1 cellular context compared by ENCODE assay signal in the genomic region with DNA sequence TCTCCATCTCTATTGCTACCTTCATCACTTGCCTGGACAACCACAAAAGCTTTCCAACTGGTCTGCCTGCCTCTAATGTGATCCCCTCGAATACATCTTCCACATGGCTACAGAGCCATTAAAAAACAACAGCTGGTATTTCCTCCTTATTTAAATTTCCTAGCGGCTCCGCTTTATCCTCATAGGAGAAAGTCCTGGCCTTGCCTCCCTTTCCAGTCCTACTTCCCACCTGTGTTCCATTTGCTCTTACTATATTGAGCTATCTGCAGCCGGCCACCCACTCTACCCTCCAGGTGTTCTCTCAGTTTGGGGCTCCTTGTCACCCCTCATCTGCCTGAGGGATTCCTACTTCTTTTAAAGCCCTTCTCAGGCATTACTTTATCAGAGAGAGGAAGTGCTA.
TF ChIP-seq lines count a peak whose summit lies in the region.

No MANE protein-coding gene starts in this region.

TF ChIP-seq in GM23338, 12 proteins besides CTCF, POLR2A, EP300 and RAD21 (continued from another document):
- TF ChIP-seq, protein P1, sequence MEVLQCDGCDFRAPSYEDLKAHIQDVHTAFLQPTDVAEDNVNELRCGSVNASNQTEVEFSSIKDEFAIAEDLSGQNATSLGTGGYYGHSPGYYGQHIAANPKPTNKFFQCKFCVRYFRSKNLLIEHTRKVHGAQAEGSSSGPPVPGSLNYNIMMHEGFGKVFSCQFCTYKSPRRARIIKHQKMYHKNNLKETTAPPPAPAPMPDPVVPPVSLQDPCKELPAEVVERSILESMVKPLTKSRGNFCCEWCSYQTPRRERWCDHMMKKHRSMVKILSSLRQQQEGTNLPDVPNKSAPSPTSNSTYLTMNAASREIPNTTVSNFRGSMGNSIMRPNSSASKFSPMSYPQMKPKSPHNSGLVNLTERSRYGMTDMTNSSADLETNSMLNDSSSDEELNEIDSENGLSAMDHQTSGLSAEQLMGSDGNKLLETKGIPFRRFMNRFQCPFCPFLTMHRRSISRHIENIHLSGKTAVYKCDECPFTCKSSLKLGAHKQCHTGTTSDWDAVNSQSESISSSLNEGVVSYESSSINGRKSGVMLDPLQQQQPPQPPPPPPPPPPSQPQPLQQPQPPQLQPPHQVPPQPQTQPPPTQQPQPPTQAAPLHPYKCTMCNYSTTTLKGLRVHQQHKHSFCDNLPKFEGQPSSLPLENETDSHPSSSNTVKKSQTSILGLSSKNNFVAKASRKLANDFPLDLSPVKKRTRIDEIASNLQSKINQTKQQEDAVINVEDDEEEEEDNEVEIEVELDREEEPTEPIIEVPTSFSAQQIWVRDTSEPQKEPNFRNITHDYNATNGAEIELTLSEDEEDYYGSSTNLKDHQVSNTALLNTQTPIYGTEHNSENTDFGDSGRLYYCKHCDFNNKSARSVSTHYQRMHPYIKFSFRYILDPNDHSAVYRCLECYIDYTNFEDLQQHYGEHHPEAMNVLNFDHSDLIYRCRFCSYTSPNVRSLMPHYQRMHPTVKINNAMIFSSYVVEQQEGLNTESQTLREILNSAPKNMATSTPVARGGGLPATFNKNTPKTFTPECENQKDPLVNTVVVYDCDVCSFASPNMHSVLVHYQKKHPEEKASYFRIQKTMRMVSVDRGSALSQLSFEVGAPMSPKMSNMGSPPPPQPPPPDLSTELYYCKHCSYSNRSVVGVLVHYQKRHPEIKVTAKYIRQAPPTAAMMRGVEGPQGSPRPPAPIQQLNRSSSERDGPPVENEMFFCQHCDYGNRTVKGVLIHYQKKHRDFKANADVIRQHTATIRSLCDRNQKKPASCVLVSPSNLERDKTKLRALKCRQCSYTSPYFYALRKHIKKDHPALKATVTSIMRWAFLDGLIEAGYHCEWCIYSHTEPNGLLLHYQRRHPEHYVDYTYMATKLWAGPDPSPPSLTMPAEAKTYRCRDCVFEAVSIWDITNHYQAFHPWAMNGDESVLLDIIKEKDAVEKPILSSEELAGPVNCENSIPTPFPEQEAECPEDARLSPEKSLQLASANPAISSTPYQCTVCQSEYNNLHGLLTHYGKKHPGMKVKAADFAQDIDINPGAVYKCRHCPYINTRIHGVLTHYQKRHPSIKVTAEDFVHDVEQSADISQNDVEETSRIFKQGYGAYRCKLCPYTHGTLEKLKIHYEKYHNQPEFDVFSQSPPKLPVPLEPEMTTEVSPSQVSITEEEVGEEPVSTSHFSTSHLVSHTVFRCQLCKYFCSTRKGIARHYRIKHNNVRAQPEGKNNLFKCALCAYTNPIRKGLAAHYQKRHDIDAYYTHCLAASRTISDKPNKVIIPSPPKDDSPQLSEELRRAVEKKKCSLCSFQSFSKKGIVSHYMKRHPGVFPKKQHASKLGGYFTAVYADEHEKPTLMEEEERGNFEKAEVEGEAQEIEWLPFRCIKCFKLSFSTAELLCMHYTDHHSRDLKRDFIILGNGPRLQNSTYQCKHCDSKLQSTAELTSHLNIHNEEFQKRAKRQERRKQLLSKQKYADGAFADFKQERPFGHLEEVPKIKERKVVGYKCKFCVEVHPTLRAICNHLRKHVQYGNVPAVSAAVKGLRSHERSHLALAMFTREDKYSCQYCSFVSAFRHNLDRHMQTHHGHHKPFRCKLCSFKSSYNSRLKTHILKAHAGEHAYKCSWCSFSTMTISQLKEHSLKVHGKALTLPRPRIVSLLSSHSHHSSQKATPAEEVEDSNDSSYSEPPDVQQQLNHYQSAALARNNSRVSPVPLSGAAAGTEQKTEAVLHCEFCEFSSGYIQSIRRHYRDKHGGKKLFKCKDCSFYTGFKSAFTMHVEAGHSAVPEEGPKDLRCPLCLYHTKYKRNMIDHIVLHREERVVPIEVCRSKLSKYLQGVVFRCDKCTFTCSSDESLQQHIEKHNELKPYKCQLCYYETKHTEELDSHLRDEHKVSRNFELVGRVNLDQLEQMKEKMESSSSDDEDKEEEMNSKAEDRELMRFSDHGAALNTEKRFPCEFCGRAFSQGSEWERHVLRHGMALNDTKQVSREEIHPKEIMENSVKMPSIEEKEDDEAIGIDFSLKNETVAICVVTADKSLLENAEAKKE (CRISPR knock-in tag; IDR thresholded peaks at IDR 0.05) = no peak
- no peak for TF ChIP-seq POLR2AphosphoS5 (IDR thresholded peaks at IDR 0.05; ENCODE audit: low read depth)
- TF ChIP-seq STAT1 (IDR thresholded peaks at IDR 0.05; ENCODE audit: unreplicated experiment) = no peak
- TF ChIP-seq EZH2 (IDR thresholded peaks at IDR 0.05; ENCODE audit: low read depth, unreplicated experiment) = no peak
- TF ChIP-seq, protein P2, sequence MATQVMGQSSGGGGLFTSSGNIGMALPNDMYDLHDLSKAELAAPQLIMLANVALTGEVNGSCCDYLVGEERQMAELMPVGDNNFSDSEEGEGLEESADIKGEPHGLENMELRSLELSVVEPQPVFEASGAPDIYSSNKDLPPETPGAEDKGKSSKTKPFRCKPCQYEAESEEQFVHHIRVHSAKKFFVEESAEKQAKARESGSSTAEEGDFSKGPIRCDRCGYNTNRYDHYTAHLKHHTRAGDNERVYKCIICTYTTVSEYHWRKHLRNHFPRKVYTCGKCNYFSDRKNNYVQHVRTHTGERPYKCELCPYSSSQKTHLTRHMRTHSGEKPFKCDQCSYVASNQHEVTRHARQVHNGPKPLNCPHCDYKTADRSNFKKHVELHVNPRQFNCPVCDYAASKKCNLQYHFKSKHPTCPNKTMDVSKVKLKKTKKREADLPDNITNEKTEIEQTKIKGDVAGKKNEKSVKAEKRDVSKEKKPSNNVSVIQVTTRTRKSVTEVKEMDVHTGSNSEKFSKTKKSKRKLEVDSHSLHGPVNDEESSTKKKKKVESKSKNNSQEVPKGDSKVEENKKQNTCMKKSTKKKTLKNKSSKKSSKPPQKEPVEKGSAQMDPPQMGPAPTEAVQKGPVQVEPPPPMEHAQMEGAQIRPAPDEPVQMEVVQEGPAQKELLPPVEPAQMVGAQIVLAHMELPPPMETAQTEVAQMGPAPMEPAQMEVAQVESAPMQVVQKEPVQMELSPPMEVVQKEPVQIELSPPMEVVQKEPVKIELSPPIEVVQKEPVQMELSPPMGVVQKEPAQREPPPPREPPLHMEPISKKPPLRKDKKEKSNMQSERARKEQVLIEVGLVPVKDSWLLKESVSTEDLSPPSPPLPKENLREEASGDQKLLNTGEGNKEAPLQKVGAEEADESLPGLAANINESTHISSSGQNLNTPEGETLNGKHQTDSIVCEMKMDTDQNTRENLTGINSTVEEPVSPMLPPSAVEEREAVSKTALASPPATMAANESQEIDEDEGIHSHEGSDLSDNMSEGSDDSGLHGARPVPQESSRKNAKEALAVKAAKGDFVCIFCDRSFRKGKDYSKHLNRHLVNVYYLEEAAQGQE (IDR thresholded peaks at IDR 0.05; ENCODE audit: unreplicated experiment) = no peak
- TF ChIP-seq ZNF331 (CRISPR knock-in tag; IDR thresholded peaks at IDR 0.05; ENCODE audit: low read depth) = no peak
